ENCODE assay signal across 19 cellular contexts in genomic region chr7:6238309-6238925, GRCh38.
"Had no signal": no experiment of that assay in that cellular context is flagged by ENCODE, and none has a peak within 500 bp of the region (broad histone marks: within the 10 kb centered on the region; RNA-seq: fewer than 3 reads in every experiment).

No MANE protein-coding gene starts in this region.

- FAIRE-seq: bronchial epithelial cell, endometrium, frontal cortex, keratinocyte had no signal

- H3K27ac ChIP-seq: spleen, thyroid gland had no signal

- DNase-seq: activated CD4-positive, alpha-beta T cell treated with anti-CD3 and anti-CD28 coated beads for 1 hour; activated gamma-delta T cell treated with Interleukin-2 at 50 U/mL for 16 hours; cerebellar nuclear complex; cortex of kidney; hypothalamus; midbrain; occipital lobe; posterior cingulate gyrus; spleen; stimulated activated CD4-positive, alpha-beta T cell treated with anti-CD3 and anti-CD28 coated beads, Interleukin-4, amount 100 ng/mL, for 4 hours; T-helper 9 cell; thyroid gland had no signal

- H3K4me3 ChIP-seq: lung, spleen, thyroid gland had no signal

- H3K36me3 ChIP-seq: spleen, thyroid gland had no signal

- H3K27me3 ChIP-seq: spleen, thyroid gland had no signal

- ATAC-seq: activated naive CD4-positive, alpha-beta T cell treated with anti-CD3 and anti-CD28 coated beads, Interleukin-2, amount 50 U/mL, for 72 hours; stimulated activated memory B cell treated with anti-CD40 and anti-IgM and Interleukin-4, amounts not matched to agents 10 μg/mL and 1 μg/mL and 100 μg/mL, for 72 hours had no signal

- H3K9me3 ChIP-seq: spleen, thyroid gland had no signal
